8 cellular contexts compared by ENCODE assay signal in genomic region chr11:78573271-78574035, GRCh38. TPM values are rescaled to one million over a fixed set of nuclear protein-coding genes. Genes with fewer than 3 reads are reported as not detected.
A peak's percentile ranks its signal among the peaks of the same experiment; 100 is the strongest.
DNase-seq lines count a peak whose midpoint lies in the region; ATAC-seq and TF ChIP-seq lines count a peak whose summit lies in the region.

No MANE protein-coding gene starts in this region.

- H3K18ac ChIP-seq in neuronal stem cell (ENCODE audit: low read length): no peak overlapping the region

- POLR2A ChIA-PET in Caco-2 (lab: Charles Lee): interaction anchor here (0.6 kb wide), 1 partner anchor 385 kb away, joined by 3 read pairs; the partner anchor contains the start of genes KCTD21 and USP35

- H3K36me3 ChIP-seq in Caco-2 (ENCODE audit: control insufficient read depth, insufficient read depth, low read length) (no peaks in the 10 kb centered on the region), neuronal stem cell (replicated peaks in 1 of 2; ENCODE audit: control insufficient read depth in 2 of 2, insufficient read depth in 2 of 2, low read length in 2 of 2) (peaks cover 5 to 46% of the 10 kb centered on the region in 2 donors)

- H3K27me3 Mint-ChIP-seq in Caco-2 (ENCODE audit: insufficient read depth, unreplicated experiment): no peaks in the 10 kb centered on the region
- peaks cover 0 to 5% of the 10 kb centered on the region in 2 donors for H3K27me3 Mint-ChIP-seq in effector memory CD8-positive, alpha-beta T cell

- no peak overlapping the region for H2BK5ac ChIP-seq in neuronal stem cell (ENCODE audit: low read length)

- H3K9me3 Mint-ChIP-seq in Caco-2 (ENCODE audit: unreplicated experiment): no peaks in the 10 kb centered on the region
- no peaks in the 10 kb centered on the region for H3K9me3 Mint-ChIP-seq in effector memory CD8-positive, alpha-beta T cell

- CTCF ChIA-PET in Caco-2 (lab: Charles Lee): interaction anchor here (2.6 kb wide), 1 partner anchor 9 kb away, joined by 38 read pairs; no protein-coding TSS in a partner anchor

- no peaks in the 10 kb centered on the region for H3K9me3 ChIP-seq in Caco-2
- no peaks in the 10 kb centered on the region for H3K9me3 ChIP-seq in neuronal stem cell (replicated peaks in 1 of 2; ENCODE audit: control insufficient read depth in 2 of 2, insufficient read depth in 1 of 2, low read depth in 1 of 2, low read length in 2 of 2)

- peaks cover 23% of the 10 kb centered on the region for H3K36me3 Mint-ChIP-seq in Caco-2 (ENCODE audit: insufficient read depth, unreplicated experiment)
- H3K36me3 Mint-ChIP-seq in effector memory CD8-positive, alpha-beta T cell (ENCODE audit: insufficient read depth): peaks cover 15% of the 10 kb centered on the region

- H3K4ac ChIP-seq in neuronal stem cell (ENCODE audit: low read length): no peak overlapping the region

- no peak overlapping the region for H3K27ac ChIP-seq in neuronal stem cell (replicated peaks; ENCODE audit: low read length)

- no peaks in the 10 kb centered on the region for H3K27me3 ChIP-seq in Caco-2 (replicated peaks; ENCODE audit: control insufficient read depth, insufficient read depth, low read length)
- H3K27me3 ChIP-seq in neuronal stem cell (ENCODE audit: control insufficient read depth in 3 of 3, insufficient read depth in 3 of 3, low read depth in 1 of 3, low read length in 3 of 3): peaks cover 0 to 4% (median 0%) of the 10 kb centered on the region in 3 experiments

- TF ChIP-seq CTCF in Caco-2 (IDR thresholded peaks at IDR 0.05; ENCODE audit: insufficient read depth in 1 of 2, low read depth in 1 of 2, low read length in 1 of 2, severe bottlenecking in 1 of 2, unreplicated experiment in 1 of 2) (no peak), NB4 (IDR thresholded peaks at IDR 0.05; ENCODE audit: low read depth, low read length) (no peak)

- no TSS peak for BruUV-seq in Caco-2 (replicated peaks; lab: Mats Ljungman, UMichigan)

- intact Hi-C loops in Caco-2 (cut with micrococcal nuclease; ENCODE audit: unreplicated experiment): no loop called here

- DNase-seq in Caco-2: no peak
- no peak for DNase-seq in NB4 (ENCODE audit: low read depth)
- no peak for DNase-seq in effector memory CD8-positive, alpha-beta T cell
- DNase-seq in neuronal stem cell (ENCODE audit: low spot score): peak; percentile 20
- no peak for DNase-seq in NCI-H2081 treated with DMSO at 0.1 percent for 48 hours (lab: John Stamatoyannopoulos, UW)
- DNase-seq in HCEC 1CT: no peak

- H3K4me1 Mint-ChIP-seq in Caco-2 (ENCODE audit: low read depth, unreplicated experiment): peaks cover 12% of the 10 kb centered on the region
- H3K4me1 Mint-ChIP-seq in effector memory CD8-positive, alpha-beta T cell (ENCODE audit: low read depth in 2 of 2): peaks cover 17 to 22% of the 10 kb centered on the region in 2 donors

- peak overlapping the region; percentile 91 for H2AFZ ChIP-seq in neuronal stem cell (ENCODE audit: low read length)

- WGBS in neuronal stem cell (ENCODE audit: extremely low coverage in 2 of 2, insufficient read length in 2 of 2, insufficient replicate concordance in 1 of 2), 2 donors: no CpG with 5 or more reads among the region's 8 CpGs

- H3K79me1 ChIP-seq in neuronal stem cell (ENCODE audit: low read depth, low read length): no peaks in the 10 kb centered on the region

- no peak overlapping the region for H2BK15ac ChIP-seq in neuronal stem cell (ENCODE audit: low read length)

- no peak overlapping the region for H2BK12ac ChIP-seq in neuronal stem cell (ENCODE audit: low read length)

- no peak overlapping the region for H4K8ac ChIP-seq in neuronal stem cell (ENCODE audit: low read depth, low read length)

- H3K27ac Mint-ChIP-seq in Caco-2 (ENCODE audit: unreplicated experiment): peak overlapping the region; percentile 95
- H3K27ac Mint-ChIP-seq in effector memory CD8-positive, alpha-beta T cell: peak overlapping the region; percentile 94 to 98

- ATAC-seq in effector memory CD8-positive, alpha-beta T cell (replicated peaks): no peak
- no peak for ATAC-seq in HG03175 (IDR thresholded peaks at IDR 0.05; ENCODE audit: unreplicated experiment)
- no peak for ATAC-seq in GM19324 (IDR thresholded peaks at IDR 0.05; ENCODE audit: low FRiP score, unreplicated experiment)

- peak overlapping the region; percentile 84 for H3K4me2 ChIP-seq in neuronal stem cell (ENCODE audit: insufficient read depth, low read length, poor library complexity, severe bottlenecking)

- H3K4me3 Mint-ChIP-seq in Caco-2 (ENCODE audit: unreplicated experiment): peak overlapping the region; percentile 94
- H3K4me3 Mint-ChIP-seq in effector memory CD8-positive, alpha-beta T cell: peak overlapping the region; percentile 93 to 95

- H2BK120ac ChIP-seq in neuronal stem cell (ENCODE audit: low read depth, low read length): no peak overlapping the region

- peaks cover 19% of the 10 kb centered on the region; the same call in 1 of the 2 replicates for H3K4me1 ChIP-seq in Caco-2
- no peaks in the 10 kb centered on the region for H3K4me1 ChIP-seq in neuronal stem cell (ENCODE audit: control insufficient read depth in 2 of 2, insufficient read depth in 1 of 2, low read depth in 1 of 2, low read length in 2 of 2)

- H3K9ac ChIP-seq in neuronal stem cell (ENCODE audit: low read depth, low read length, poor library complexity): no peak overlapping the region

- H3K23ac ChIP-seq in neuronal stem cell (ENCODE audit: low read depth, low read length, poor library complexity): no peak overlapping the region

- no peak for TF ChIP-seq POLR2A in NB4 (IDR thresholded peaks at IDR 0.05; ENCODE audit: extremely low read depth, insufficient read length)

- no peak overlapping the region for H2AK5ac ChIP-seq in neuronal stem cell (ENCODE audit: low read depth, low read length)

- H4K91ac ChIP-seq in neuronal stem cell (ENCODE audit: low read depth, low read length, poor library complexity): no peak overlapping the region

- H3K14ac ChIP-seq in neuronal stem cell (ENCODE audit: low read length): no peak overlapping the region

- peak overlapping the region; percentile 64 for H3K4me3 ChIP-seq in Caco-2 (ENCODE audit: low read depth, low read length)
- peak overlapping the region; percentile 88 for H3K4me3 ChIP-seq in NB4 (ENCODE audit: low read depth, low read length)
- peak overlapping the region in 1 of 2 donors; percentile 73 for H3K4me3 ChIP-seq in neuronal stem cell (ENCODE audit: low read length in 2 of 2)

RNA-seq across cellular contexts. Expression of gene NARS2, which starts 1.2 kb away (rescaled TPM):
- total RNA-seq in Caco-2 (2022): 49.3 and 50.9 TPM in 2 replicates
- polyA plus RNA-seq in neuronal stem cell (2013, experiment 1 of 2): 31.1 TPM
- 35.1 TPM for polyA plus RNA-seq in neuronal stem cell (2013, experiment 2 of 2)
